ENCODE assay signal across 24 cellular contexts in the genomic region with DNA sequence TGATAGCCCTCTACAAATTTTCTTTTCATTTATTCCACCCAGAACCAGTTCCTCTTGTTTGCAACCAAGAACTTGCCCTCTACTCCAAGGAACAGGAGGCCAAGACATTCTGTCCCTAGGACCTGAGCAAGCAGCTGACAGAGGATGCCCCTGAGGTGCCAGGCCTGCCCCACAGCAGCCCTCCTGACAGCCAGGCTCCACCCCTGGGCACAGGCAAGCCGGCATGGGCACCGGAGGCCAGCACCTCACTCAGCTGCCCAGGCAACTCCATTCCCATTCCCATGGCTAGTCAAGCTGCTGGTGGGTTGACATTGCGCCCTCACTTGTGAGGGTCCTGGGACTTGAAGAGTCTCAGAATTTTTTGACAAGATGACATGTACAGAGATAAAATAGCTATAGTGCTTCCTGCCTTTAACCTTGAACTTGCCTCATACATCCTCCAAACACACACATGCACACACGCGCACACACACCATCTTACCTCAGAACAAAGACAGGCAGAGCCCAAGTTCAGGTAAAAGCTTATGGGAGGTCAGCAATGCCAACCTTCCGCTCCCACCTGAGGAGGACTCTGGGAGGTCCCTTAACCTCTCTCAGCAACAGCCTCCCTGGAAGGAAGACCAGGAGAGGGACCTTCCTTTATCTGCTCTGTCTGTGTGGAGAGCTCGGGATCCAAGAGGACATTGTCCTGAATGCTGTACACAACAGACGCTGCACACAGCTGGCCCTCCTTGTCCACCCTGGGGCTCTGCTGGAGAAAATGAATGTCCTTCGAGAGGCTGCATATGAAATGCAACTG.
"Had no signal": no experiment of that assay in that cellular context is flagged by ENCODE, and none has a peak within 500 bp of the region (broad histone marks: within the 10 kb centered on the region; RNA-seq: fewer than 3 reads in every experiment).

No MANE protein-coding gene starts in this region.

- H3K27ac ChIP-seq: epithelial cell of prostate, foreskin keratinocyte, gastroesophageal sphincter, heart right ventricle, lower lobe of right lung, neutrophil, parathyroid adenoma, right lobe of liver, suprapubic skin, transverse colon had no signal

- H3K4me1 ChIP-seq: foreskin keratinocyte, gastroesophageal sphincter, heart right ventricle, lower lobe of right lung, parathyroid adenoma, right lobe of liver, suprapubic skin, transverse colon had no signal

- H3K9me3 ChIP-seq: gastroesophageal sphincter, heart right ventricle, lower lobe of right lung, neutrophil, right lobe of liver, suprapubic skin, transverse colon had no signal

- DNase-seq: cortex of kidney; effector CD4-positive, alpha-beta T cell; foreskin keratinocyte; heart right ventricle; hippocampal formation; kidney glomerular epithelial cell; left colon; left ventricle myocardium superior; lower lobe of right lung; naive thymus-derived CD8-positive, alpha-beta T cell; nephron progenitor cell; right lobe of liver; small intestine; stimulated activated CD4-positive, alpha-beta T cell treated with anti-CD3 and anti-CD28 coated beads, Interleukin-15, amount 100 ng/mL, for 24 hours; stimulated activated CD4-positive, alpha-beta T cell treated with anti-CD3 and anti-CD28 coated beads, Interleukin-2, amount 100 ng/mL, for 48 hours; stimulated activated naive CD4-positive, alpha-beta T cell; stimulated activated naive CD8-positive, alpha-beta T cell treated with anti-CD3 and anti-CD28 coated beads, Interleukin-15, amount 100 ng/mL, for 72 hours; transverse colon had no signal

- H3K79me2 ChIP-seq: parathyroid adenoma had no signal

- H3K36me3 ChIP-seq: gastroesophageal sphincter, heart right ventricle, lower lobe of right lung, neutrophil, right lobe of liver, suprapubic skin, transverse colon had no signal

- ATAC-seq: esophagus mucosa; foreskin keratinocyte; gastroesophageal sphincter; heart right ventricle; left colon; left ventricle myocardium superior; lower lobe of right lung; naive thymus-derived CD8-positive, alpha-beta T cell; stimulated activated naive CD8-positive, alpha-beta T cell treated with anti-CD3 and anti-CD28 coated beads, Interleukin-15, amount 100 ng/mL, for 72 hours had no signal

- H3K9ac ChIP-seq: parathyroid adenoma had no signal

- H3K4me3 ChIP-seq: gastroesophageal sphincter, heart right ventricle, lower lobe of right lung, right lobe of liver, suprapubic skin, transverse colon had no signal

- H2AFZ ChIP-seq: parathyroid adenoma had no signal

- H3K27me3 ChIP-seq: foreskin keratinocyte, gastroesophageal sphincter, neutrophil, right lobe of liver, suprapubic skin, transverse colon had no signal
